8 cellular contexts compared by ENCODE assay signal in genomic region chr9:2157277-2158105, GRCh38.
DNase-seq lines count a peak whose midpoint lies in the region; ATAC-seq lines count a peak whose summit lies in the region.

No MANE protein-coding gene starts in this region.

- no peaks in the 10 kb centered on the region for H3K27me3 ChIP-seq in aorta (ENCODE audit: control insufficient read depth in 1 of 2, insufficient read depth in 2 of 2, low read length in 1 of 2)

- ATAC-seq in HG03066 (IDR thresholded peaks at IDR 0.05; ENCODE audit: low read depth, unreplicated experiment), result peak; percentile 43
- ATAC-seq in aorta (ENCODE audit: low FRiP score), result peak; percentile 69

- H3K4me1 ChIP-seq in aorta (ENCODE audit: control insufficient read depth in 1 of 2, insufficient read depth in 2 of 2, low read length in 2 of 2), result no peaks in the 10 kb centered on the region

- intact Hi-C loops in head of caudate nucleus (cut with DNase I), result no loop called here
- intact Hi-C loops in posterior vena cava (cut with DNase I), result loop anchor here in 1 of 2 donors (5.0 kb wide), 1 partner anchor 35 kb away; no protein-coding TSS in a partner anchor
- intact Hi-C loops in aorta (cut with DNase I), result no loop called here

- H3K27ac ChIP-seq in aorta (ENCODE audit: low read depth in 1 of 2, low read length in 2 of 2), result peak overlapping the region; percentile 55 to 83

- WGBS in aorta, 2 donors, result 1 to 3% methylated on average over 20 of the region's 20 CpGs

- H3K36me3 ChIP-seq in aorta (ENCODE audit: control insufficient read depth in 1 of 2, insufficient read depth in 2 of 2, low read length in 1 of 2), result no peaks in the 10 kb centered on the region

- DNase-seq in NCI-H748 (lab: John Stamatoyannopoulos, UW; ENCODE audit: unreplicated experiment) (peak; percentile 66), NCI-H748 treated with DMSO at 0.1 percent for 48 hours (lab: John Stamatoyannopoulos, UW) (no peak), OCI-M1 (lab: John Stamatoyannopoulos, UW) (peak; percentile 41), head of caudate nucleus (peak; percentile 21 to 74 (median 56)), posterior vena cava (ENCODE audit: low spot score) (peak; percentile 83), aorta (no peak)
- peak; percentile 59 for DNase-seq in activated naive CD4-positive, alpha-beta T cell treated with anti-CD3 and anti-CD28 coated beads, Interleukin-2, amount 50 U/mL, for 16 hours

- H3K9me3 ChIP-seq in aorta (ENCODE audit: control insufficient read depth, low read length), result no peaks in the 10 kb centered on the region

- H3K4me3 ChIP-seq in aorta (ENCODE audit: low read length in 2 of 2), result peak overlapping the region; percentile 91 to 96

Comparison
In these comparisons a context has a peak if more than half of its experiments do, and no peak if none do; other contexts are left out.
1. DNase-seq: peak in NCI-H748 (single experiment), OCI-M1 (single experiment), activated naive CD4-positive, alpha-beta T cell treated with anti-CD3 and anti-CD28 coated beads, Interleukin-2, amount 50 U/mL, for 16 hours (single experiment), head of caudate nucleus (42 of 42) and posterior vena cava (single experiment); none in NCI-H748 treated with DMSO at 0.1 percent for 48 hours (single experiment) and aorta (0 of 2).